34 cellular contexts compared by ENCODE assay signal in genomic region chr2:63001576-63001975, GRCh38.
"Had no signal": no experiment of that assay in that cellular context is flagged by ENCODE, and none has a peak within 500 bp of the region (broad histone marks: within the 10 kb centered on the region; RNA-seq: fewer than 3 reads in every experiment).

No MANE protein-coding gene starts in this region.

- H3K9me3 ChIP-seq: MG63 had no signal

- H3K4me2 ChIP-seq: KMS-11 had no signal

- H3K9ac ChIP-seq: KMS-11 had no signal

- H3K4me3 ChIP-seq: MG63 had no signal

- H3K27me3 ChIP-seq: MG63 had no signal

- DNase-seq: Karpas-422, Kasumi-1, MG63, MM.1S, MV-4-11, NCI-H1048, NCI-H1092, NCI-H1092 treated with DMSO at 0.1 percent for 48 hours, NCI-H1105, NCI-H1105 treated with DMSO at 0.1 percent for 48 hours, NCI-H1417, NCI-H1417 treated with DMSO at 0.1 percent for 48 hours, NCI-H1436, NCI-H1436 treated with DMSO at 0.1 percent for 48 hours, NCI-H146, NCI-H1694, NCI-H1694 treated with DMSO at 0.1 percent for 48 hours, NCI-H187, NCI-H187 treated with DMSO at 0.1 percent for 48 hours, NCI-H1930, NCI-H2029, NCI-H2029 treated with DMSO at 0.1 percent for 48 hours, NCI-H2081, NCI-H2081 treated with DMSO at 0.1 percent for 48 hours, NCI-H2107, NCI-H2171, NCI-H2171 treated with DMSO at 0.1 percent for 48 hours, NCI-H2227 treated with DMSO at 0.1 percent for 48 hours, NCI-H345, NCI-H446, NCI-H446 treated with DMSO at 0.1 percent for 48 hours, NCI-H510A, NCI-H510A treated with DMSO at 0.1 percent for 48 hours had no signal

- H3K27ac ChIP-seq: KMS-11 had no signal
